24 cellular contexts compared by ENCODE assay signal in the genomic region with DNA sequence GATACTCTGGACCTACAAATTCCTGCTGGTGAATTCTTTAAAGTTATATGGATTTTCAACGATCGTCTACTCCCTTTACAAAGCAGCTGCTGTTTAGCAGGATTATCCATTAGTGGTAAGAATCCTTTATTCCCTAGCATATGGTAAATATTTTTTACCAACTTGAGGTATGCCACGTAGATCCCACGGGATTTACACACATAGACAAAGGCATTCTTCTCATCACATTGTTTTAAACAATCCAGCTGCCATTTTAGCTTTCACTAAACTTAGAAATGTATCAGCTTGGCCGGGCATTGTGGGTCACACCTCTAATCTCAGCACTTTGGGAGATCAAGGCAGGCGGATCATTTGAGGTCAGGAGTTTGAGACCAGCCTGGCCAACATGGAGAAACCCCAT.
"Had no signal": no experiment of that assay in that cellular context is flagged by ENCODE, and none has a peak within 500 bp of the region (broad histone marks: within the 10 kb centered on the region; RNA-seq: fewer than 3 reads in every experiment).

No MANE protein-coding gene starts in this region.

- H3K27me3 ChIP-seq: adrenal gland, ascending aorta, brain microvascular endothelial cell, ovary, spleen, upper lobe of left lung had no signal

- DNase-seq: activated CD4-positive, alpha-beta T cell treated with anti-CD3 and anti-CD28 coated beads for 1 hour; activated CD4-positive, alpha-beta T cell treated with anti-CD3 and anti-CD28 coated beads, Interleukin-2, amount 50 U/mL, for 1 hour; activated CD8-positive, alpha-beta memory T cell treated with anti-CD3 and anti-CD28 coated beads for 24 hours; activated CD8-positive, alpha-beta memory T cell treated with anti-CD3 and anti-CD28 coated beads, Interleukin-2, amount 50 U/mL, for 4 hours; activated naive CD4-positive, alpha-beta T cell; activated T-cell treated with anti-CD3 and anti-CD28 coated beads, Interleukin-2, amount 50 U/mL, for 24 hours; adrenal gland; brain microvascular endothelial cell; caudate nucleus; dermis blood vessel endothelial cell; effector memory CD4-positive, alpha-beta T cell; head of caudate nucleus; hypothalamus; left ventricle myocardium inferior; naive thymus-derived CD8-positive, alpha-beta T cell; ovary; spleen; stimulated activated CD4-positive, alpha-beta T cell treated with anti-CD3 and anti-CD28 coated beads, Interleukin-4, amount 100 ng/mL, for 1 hour; stimulated activated naive CD4-positive, alpha-beta T cell treated with Interleukin-2 at 50 U/mL for 16 hours; upper lobe of left lung had no signal

- H3K27ac Mint-ChIP-seq: activated naive CD8-positive, alpha-beta T cell; activated T-cell treated with anti-CD3 and anti-CD28 coated beads, Interleukin-2, amount 50 U/mL, for 24 hours; activated T-helper 2 cell treated with anti-CD3 and anti-CD28 coated beads, Interferon-gamma antibody, Interleukin-2, Interleukin-4, amounts not matched to agents 10 μg/mL and 5 μg/mL and 100 μg/mL, durations not matched to agents 14 hours and 24 hours and 36 hours had no signal

- H3K4me3 ChIP-seq: adrenal gland, ascending aorta, left ventricle myocardium inferior, ovary, prostate gland, spleen, upper lobe of left lung had no signal

- H3K4me1 ChIP-seq: adrenal gland, ascending aorta, prostate gland had no signal

- H3K9me3 Mint-ChIP-seq: activated T-cell treated with anti-CD3 and anti-CD28 coated beads, Interleukin-2, amount 50 U/mL, for 24 hours; activated T-helper 2 cell treated with anti-CD3 and anti-CD28 coated beads, Interferon-gamma antibody, Interleukin-2, Interleukin-4, amounts not matched to agents 10 μg/mL and 5 μg/mL and 100 μg/mL, durations not matched to agents 14 hours and 24 hours and 36 hours; naive thymus-derived CD8-positive, alpha-beta T cell had no signal

- H3K27ac ChIP-seq: adrenal gland, ascending aorta, brain microvascular endothelial cell, left ventricle myocardium inferior, ovary, prostate gland, spleen, upper lobe of left lung had no signal

- H3K36me3 ChIP-seq: adrenal gland, ascending aorta, brain microvascular endothelial cell, left ventricle myocardium inferior, ovary, prostate gland, upper lobe of left lung had no signal

- H3K27me3 Mint-ChIP-seq: activated naive CD8-positive, alpha-beta T cell; activated T-cell treated with anti-CD3 and anti-CD28 coated beads, Interleukin-2, amount 50 U/mL, for 24 hours; naive thymus-derived CD8-positive, alpha-beta T cell had no signal

- H3K9me3 ChIP-seq: adrenal gland, ascending aorta, left ventricle myocardium inferior, ovary, prostate gland, spleen, upper lobe of left lung had no signal

- H3K4me3 Mint-ChIP-seq: activated naive CD8-positive, alpha-beta T cell; activated T-cell treated with anti-CD3 and anti-CD28 coated beads, Interleukin-2, amount 50 U/mL, for 24 hours; naive thymus-derived CD8-positive, alpha-beta T cell had no signal
